ENCODE assay signal across 19 cellular contexts in the genomic region with DNA sequence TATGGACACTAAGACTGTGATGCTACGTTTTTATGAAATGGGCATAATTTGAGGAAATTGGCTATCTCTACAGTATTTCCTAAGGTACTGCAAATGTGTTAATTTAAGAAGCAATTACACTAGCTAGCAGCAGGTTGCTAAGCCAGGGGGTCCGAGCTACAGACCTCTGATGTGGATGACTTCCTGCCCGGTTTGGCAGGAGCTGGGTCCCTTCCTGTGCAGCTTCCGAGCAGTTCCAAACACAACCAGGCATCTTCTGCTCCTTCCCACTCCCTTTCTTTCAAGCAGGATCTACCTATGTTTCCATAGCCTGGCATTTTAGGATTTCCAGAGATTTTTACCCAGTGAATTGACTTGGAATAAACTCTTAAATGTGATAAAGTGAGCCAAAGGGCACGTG. TPM values are rescaled to one million over a fixed set of nuclear protein-coding genes. Genes with fewer than 3 reads are reported as not detected.
DNase-seq lines count a peak whose midpoint lies in the region; ATAC-seq and TF ChIP-seq lines count a peak whose summit lies in the region.
"Had no signal": no experiment of that assay in that cellular context is flagged by ENCODE, and none has a peak within 500 bp of the region (broad histone marks: within the 10 kb centered on the region; RNA-seq: fewer than 3 reads in every experiment).

No MANE protein-coding gene starts in this region.

- no peak overlapping the region for H3K9ac ChIP-seq in GM23248

- no peaks in the 10 kb centered on the region for H3K36me3 Mint-ChIP-seq in glutamatergic neuron (ENCODE audit: unreplicated experiment)

- no peak overlapping the region for H3K27ac Mint-ChIP-seq in glutamatergic neuron (ENCODE audit: unreplicated experiment)

- peaks cover 5% of the 10 kb centered on the region for H3K4me1 Mint-ChIP-seq in glutamatergic neuron (ENCODE audit: low read depth, unreplicated experiment)

- no peaks in the 10 kb centered on the region for H3K36me3 ChIP-seq in GM23248 (ENCODE audit: low read depth)
- H3K36me3 ChIP-seq: MG63, Peyer's patch had no signal

- no peak overlapping the region for H3K27ac ChIP-seq in GM23248
- H3K27ac ChIP-seq: C4-2B, Peyer's patch had no signal

- DNase-seq in GM23248 (no peak), fibroblast of the aortic adventitia (ENCODE audit: low read depth) (no peak), pons (ENCODE audit: low spot score) (peak; percentile 7), glutamatergic neuron (no peak), DMS 273 (lab: John Stamatoyannopoulos, UW; ENCODE audit: unreplicated experiment) (no peak), SHP77 (lab: John Stamatoyannopoulos, UW) (no peak), NCI-H2107 (lab: John Stamatoyannopoulos, UW) (no peak)
- DNase-seq: DMS79, GDM1, MG63, NCI-H1105, NCI-H1694 treated with DMSO at 0.1 percent for 48 hours, NCI-H2171, NCI-H510A treated with DMSO at 0.1 percent for 48 hours, Peyer's patch, SHP77 treated with DMSO at 0.1 percent for 48 hours had no signal

- H3K27me3 Mint-ChIP-seq in glutamatergic neuron (ENCODE audit: unreplicated experiment) = no peaks in the 10 kb centered on the region

- WGBS in GM23248 (ENCODE audit: low coverage in 1 of 2, low lambda C conversion rate in 2 of 2, missing lambda C conversion rate in 2 of 2), 2 experiments = 63 to 66% methylated on average over 5 of the region's 5 CpGs

- H3K27me3 ChIP-seq in GM23248 (replicated peaks; ENCODE audit: insufficient read depth) = no peaks in the 10 kb centered on the region
- H3K27me3 ChIP-seq: MG63, Peyer's patch had no signal

- peak overlapping the region; percentile 76 for H3K4me2 ChIP-seq in GM23248 (ENCODE audit: unreplicated experiment)

- H3K9me2 ChIP-seq in GM23248 (ENCODE audit: insufficient read depth) = no peaks in the 10 kb centered on the region

- H3K4me1 ChIP-seq in GM23248 (ENCODE audit: insufficient read depth) = peaks cover 6% of the 10 kb centered on the region; the same call in 1 of the 2 replicates
- H3K4me1 ChIP-seq: Peyer's patch had no signal

- no peaks in the 10 kb centered on the region for H3K9me3 ChIP-seq in GM23248 (ENCODE audit: low read depth)
- H3K9me3 ChIP-seq: MG63, Peyer's patch had no signal

- TF ChIP-seq CTCF in fibroblast of the aortic adventitia (IDR thresholded peaks at IDR 0.05; ENCODE audit: insufficient read depth, low read length) (no peak), glutamatergic neuron (IDR thresholded peaks at IDR 0.05; ENCODE audit: partially characterized antibody, unreplicated experiment) (no peak)

- no peak overlapping the region for H3K4me3 Mint-ChIP-seq in glutamatergic neuron (ENCODE audit: unreplicated experiment)

- H3F3A ChIP-seq in GM23248 (ENCODE audit: insufficient read depth) = no peaks in the 10 kb centered on the region

- H3K4me3 ChIP-seq in GM23248 = peak overlapping the region; percentile 75; the same call in 1 of the 2 replicates
- peak overlapping the region; percentile 71 for H3K4me3 ChIP-seq in fibroblast of the aortic adventitia (ENCODE audit: low read depth, low read length)
- H3K4me3 ChIP-seq: K562, MG63, Peyer's patch had no signal

- in situ Hi-C loops in GM23248 (cut with MboI) = no loop called here

- H3K79me2 ChIP-seq in GM23248 (ENCODE audit: insufficient read depth) = no peaks in the 10 kb centered on the region

- peaks cover 2% of the 10 kb centered on the region for H3K9me3 Mint-ChIP-seq in glutamatergic neuron (ENCODE audit: unreplicated experiment)

- peak; percentile 58; the same call in 2 of the 3 replicates for ATAC-seq in SK-N-SH treated with all-trans-retinoic acid at 6 μM for 48 hours
- ATAC-seq: K562 had no signal

- H4K20me1 ChIP-seq in GM23248 (ENCODE audit: insufficient read depth) = no peaks in the 10 kb centered on the region

- H2AFZ ChIP-seq in GM23248 = peak overlapping the region; percentile 95

TF ChIP-seq in SK-N-SH treated with all-trans-retinoic acid at 6 μM for 48 hours, 23 proteins besides CTCF, POLR2A, EP300 and RAD21:
- TF ChIP-seq ZFP3 (CRISPR knock-in tag; IDR thresholded peaks at IDR 0.05) (no peak), ZNF8 (CRISPR knock-in tag; IDR thresholded peaks at IDR 0.05) (no peak), SNAI2 (CRISPR knock-in tag; IDR thresholded peaks at IDR 0.05) (no peak), ZFP30 (CRISPR knock-in tag; IDR thresholded peaks at IDR 0.05) (no peak), ZNF565 (CRISPR knock-in tag; conservative IDR thresholded peaks at IDR 0.05; ENCODE audit: low read depth) (no peak), PPARA (CRISPR knock-in tag; IDR thresholded peaks at IDR 0.05; ENCODE audit: borderline replicate concordance) (no peak), ARNTL (CRISPR knock-in tag; IDR thresholded peaks at IDR 0.05; ENCODE audit: borderline replicate concordance, low read depth) (no peak), ZC3H10 (CRISPR knock-in tag; IDR thresholded peaks at IDR 0.05) (no peak), ZNF70 (CRISPR knock-in tag; IDR thresholded peaks at IDR 0.05) (no peak), CSDC2 (CRISPR knock-in tag; IDR thresholded peaks at IDR 0.05) (no peak), ESRRG (CRISPR knock-in tag; IDR thresholded peaks at IDR 0.05) (no peak), GLIS3 (CRISPR knock-in tag; IDR thresholded peaks at IDR 0.05) (no peak), TOX (CRISPR knock-in tag; IDR thresholded peaks at IDR 0.05; ENCODE audit: borderline replicate concordance) (no peak), TCF4 (CRISPR knock-in tag; IDR thresholded peaks at IDR 0.05; ENCODE audit: borderline replicate concordance) (no peak), ISL1 (CRISPR knock-in tag; IDR thresholded peaks at IDR 0.05) (no peak), POU6F1 (CRISPR knock-in tag; IDR thresholded peaks at IDR 0.05; ENCODE audit: borderline replicate concordance, low read depth) (no peak)
- TF ChIP-seq, protein P1, sequence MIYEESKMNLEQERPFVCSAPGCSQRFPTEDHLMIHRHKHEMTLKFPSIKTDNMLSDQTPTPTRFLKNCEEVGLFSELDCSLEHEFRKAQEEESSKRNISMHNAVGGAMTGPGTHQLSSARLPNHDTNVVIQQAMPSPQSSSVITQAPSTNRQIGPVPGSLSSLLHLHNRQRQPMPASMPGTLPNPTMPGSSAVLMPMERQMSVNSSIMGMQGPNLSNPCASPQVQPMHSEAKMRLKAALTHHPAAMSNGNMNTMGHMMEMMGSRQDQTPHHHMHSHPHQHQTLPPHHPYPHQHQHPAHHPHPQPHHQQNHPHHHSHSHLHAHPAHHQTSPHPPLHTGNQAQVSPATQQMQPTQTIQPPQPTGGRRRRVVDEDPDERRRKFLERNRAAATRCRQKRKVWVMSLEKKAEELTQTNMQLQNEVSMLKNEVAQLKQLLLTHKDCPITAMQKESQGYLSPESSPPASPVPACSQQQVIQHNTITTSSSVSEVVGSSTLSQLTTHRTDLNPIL (CRISPR knock-in tag; IDR thresholded peaks at IDR 0.05; ENCODE audit: low read depth) = no peak
- TF ChIP-seq, protein P2, sequence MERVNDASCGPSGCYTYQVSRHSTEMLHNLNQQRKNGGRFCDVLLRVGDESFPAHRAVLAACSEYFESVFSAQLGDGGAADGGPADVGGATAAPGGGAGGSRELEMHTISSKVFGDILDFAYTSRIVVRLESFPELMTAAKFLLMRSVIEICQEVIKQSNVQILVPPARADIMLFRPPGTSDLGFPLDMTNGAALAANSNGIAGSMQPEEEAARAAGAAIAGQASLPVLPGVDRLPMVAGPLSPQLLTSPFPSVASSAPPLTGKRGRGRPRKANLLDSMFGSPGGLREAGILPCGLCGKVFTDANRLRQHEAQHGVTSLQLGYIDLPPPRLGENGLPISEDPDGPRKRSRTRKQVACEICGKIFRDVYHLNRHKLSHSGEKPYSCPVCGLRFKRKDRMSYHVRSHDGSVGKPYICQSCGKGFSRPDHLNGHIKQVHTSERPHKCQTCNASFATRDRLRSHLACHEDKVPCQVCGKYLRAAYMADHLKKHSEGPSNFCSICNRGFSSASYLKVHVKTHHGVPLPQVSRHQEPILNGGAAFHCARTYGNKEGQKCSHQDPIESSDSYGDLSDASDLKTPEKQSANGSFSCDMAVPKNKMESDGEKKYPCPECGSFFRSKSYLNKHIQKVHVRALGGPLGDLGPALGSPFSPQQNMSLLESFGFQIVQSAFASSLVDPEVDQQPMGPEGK (CRISPR knock-in tag; IDR thresholded peaks at IDR 0.05; ENCODE audit: borderline replicate concordance) = no peak
- TF ChIP-seq, protein P3, sequence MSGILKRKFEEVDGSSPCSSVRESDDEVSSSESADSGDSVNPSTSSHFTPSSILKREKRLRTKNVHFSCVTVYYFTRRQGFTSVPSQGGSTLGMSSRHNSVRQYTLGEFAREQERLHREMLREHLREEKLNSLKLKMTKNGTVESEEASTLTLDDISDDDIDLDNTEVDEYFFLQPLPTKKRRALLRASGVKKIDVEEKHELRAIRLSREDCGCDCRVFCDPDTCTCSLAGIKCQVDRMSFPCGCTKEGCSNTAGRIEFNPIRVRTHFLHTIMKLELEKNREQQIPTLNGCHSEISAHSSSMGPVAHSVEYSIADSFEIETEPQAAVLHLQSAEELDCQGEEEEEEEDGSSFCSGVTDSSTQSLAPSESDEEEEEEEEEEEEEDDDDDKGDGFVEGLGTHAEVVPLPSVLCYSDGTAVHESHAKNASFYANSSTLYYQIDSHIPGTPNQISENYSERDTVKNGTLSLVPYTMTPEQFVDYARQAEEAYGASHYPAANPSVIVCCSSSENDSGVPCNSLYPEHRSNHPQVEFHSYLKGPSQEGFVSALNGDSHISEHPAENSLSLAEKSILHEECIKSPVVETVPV (CRISPR knock-in tag; IDR thresholded peaks at IDR 0.05) = no peak

RNA-seq across cellular contexts. Expression of gene SCN2A, which starts 55.7 kb away (rescaled TPM):
- total RNA-seq in GM23248 (2014; rRNA removed; shearing (Covaris generic)) = 1.1 and 2.2 TPM in 2 replicates
- polyA plus RNA-seq in GM23248 (2016; fragmentation: Nextera tagmentation; extraction: Ambion mirVana) = 1.6 and 1.8 TPM in 2 replicates
- total RNA-seq in fibroblast of the aortic adventitia (ENCODE audit: low replicate concordance) (16.7 and 18.5 TPM in 2 replicates), glutamatergic neuron (ENCODE audit: unreplicated experiment) (0.39 TPM)
